Comparison of ENCODE assay signal across 14 cellular contexts in the genomic region with DNA sequence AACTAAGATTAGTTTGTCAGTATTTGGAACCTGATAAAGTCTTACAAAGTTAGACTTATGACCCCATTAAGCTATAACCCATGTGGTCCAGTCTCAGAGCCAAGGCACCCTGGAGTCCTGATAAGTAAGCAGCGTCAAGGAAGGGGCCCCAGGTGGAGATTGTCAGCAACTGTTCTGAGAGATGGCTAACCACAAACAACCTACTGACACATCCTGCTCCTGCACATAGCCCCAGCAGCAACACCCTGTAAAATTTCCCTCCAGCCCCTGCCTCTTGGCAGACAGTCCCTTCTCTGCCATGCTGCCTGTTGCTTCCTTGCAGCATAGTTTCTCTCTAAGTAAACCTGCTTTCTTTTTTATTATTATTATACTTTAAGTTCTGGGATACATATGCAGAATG.
DNase-seq lines count a peak whose midpoint lies in the region; ATAC-seq, FAIRE-seq and TF ChIP-seq lines count a peak whose summit lies in the region.
"Had no signal": no experiment of that assay in that cellular context is flagged by ENCODE, and none has a peak within 500 bp of the region (broad histone marks: within the 10 kb centered on the region; RNA-seq: fewer than 3 reads in every experiment).

No MANE protein-coding gene starts in this region.

- H3K4me2 ChIP-seq in osteoblast (ENCODE audit: insufficient read depth, low read length), result no peak overlapping the region
- H3K4me2 ChIP-seq: GM23338 had no signal

- H3K27me3 Mint-ChIP-seq in activated naive CD8-positive, alpha-beta T cell treated with anti-CD3 and anti-CD28 coated beads, Interleukin-2, amount 50 U/mL, for 24 hours, result no peaks in the 10 kb centered on the region

- no peaks in the 10 kb centered on the region for H3K9me3 ChIP-seq in osteoblast (ENCODE audit: low read depth, low read length)

- no peaks in the 10 kb centered on the region for H3K27me3 ChIP-seq in osteoblast (ENCODE audit: insufficient read depth, low read length)

- intact Hi-C loops in Right ventricle myocardium inferior (cut with DNase I), result no loop called here

- H3K4me3 Mint-ChIP-seq in activated naive CD8-positive, alpha-beta T cell treated with anti-CD3 and anti-CD28 coated beads, Interleukin-2, amount 50 U/mL, for 24 hours, result no peak overlapping the region
- H3K4me3 Mint-ChIP-seq: CD14-positive monocyte, GM23338 had no signal

- H3K4me3 ChIP-seq in osteoblast (ENCODE audit: insufficient read depth, low read length), result no peak overlapping the region
- H3K4me3 ChIP-seq: GM23338 had no signal

- H3K27ac Mint-ChIP-seq in activated naive CD8-positive, alpha-beta T cell treated with anti-CD3 and anti-CD28 coated beads, Interleukin-2, amount 50 U/mL, for 24 hours, result no peak overlapping the region
- H3K27ac Mint-ChIP-seq: CD14-positive monocyte, GM23338 had no signal

- H3K79me2 ChIP-seq in osteoblast (ENCODE audit: insufficient read depth, low read length), result no peaks in the 10 kb centered on the region

- DNase-seq in GM18507 (ENCODE audit: extremely low spot score, insufficient read length, low read depth) (no peak), Right ventricle myocardium inferior (ENCODE audit: missing footprints) (no peak), osteoblast (ENCODE audit: insufficient read length, low spot score, missing footprints) (no peak)
- DNase-seq in activated naive CD8-positive, alpha-beta T cell treated with anti-CD3 and anti-CD28 coated beads, Interleukin-2, amount 50 U/mL, for 24 hours, result no peak
- no peak for DNase-seq in NK-92 treated with Interleukin-12 subunit alpha and Interleukin-12 subunit beta, amount 100 ng/mL, for 24 hours (lab: John Stamatoyannopoulos, UW)
- DNase-seq: NCI-H1694; NCI-H526 treated with DMSO at 0.1 percent for 48 hours; SHP77; stimulated activated CD4-positive, alpha-beta T cell treated with anti-CD3 and anti-CD28 coated beads, Interleukin-4, amount 100 ng/mL, for 4 hours had no signal

- H3K36me3 Mint-ChIP-seq in activated naive CD8-positive, alpha-beta T cell treated with anti-CD3 and anti-CD28 coated beads, Interleukin-2, amount 50 U/mL, for 24 hours (ENCODE audit: low read depth), result no peaks in the 10 kb centered on the region

- peaks cover 2% of the 10 kb centered on the region for H3K4me1 Mint-ChIP-seq in activated naive CD8-positive, alpha-beta T cell treated with anti-CD3 and anti-CD28 coated beads, Interleukin-2, amount 50 U/mL, for 24 hours
- H3K4me1 Mint-ChIP-seq: CD14-positive monocyte, GM23338 had no signal

- no peaks in the 10 kb centered on the region for H3K9me3 Mint-ChIP-seq in activated naive CD8-positive, alpha-beta T cell treated with anti-CD3 and anti-CD28 coated beads, Interleukin-2, amount 50 U/mL, for 24 hours
- H3K9me3 Mint-ChIP-seq: GM23338 had no signal

- no peak overlapping the region for H2AFZ ChIP-seq in osteoblast (ENCODE audit: low read length)
- H2AFZ ChIP-seq: GM23338 had no signal

- TF ChIP-seq CTCF in osteoblast (IDR thresholded peaks at IDR 0.05; ENCODE audit: extremely low read depth, low read depth, low read length), result no peak

- H3K36me3 ChIP-seq in osteoblast (ENCODE audit: insufficient read depth, low read length), result no peaks in the 10 kb centered on the region

- ATAC-seq in GM19397 (IDR thresholded peaks at IDR 0.05; ENCODE audit: unreplicated experiment) (peak; percentile 85), HG03442 (IDR thresholded peaks at IDR 0.05; ENCODE audit: unreplicated experiment) (peak; percentile 63), Right ventricle myocardium inferior (no peak)
- peak; percentile 59 for ATAC-seq in activated naive CD8-positive, alpha-beta T cell treated with anti-CD3 and anti-CD28 coated beads, Interleukin-2, amount 50 U/mL, for 24 hours
- ATAC-seq: GM23338 had no signal

- no peaks in the 10 kb centered on the region for H3K4me1 ChIP-seq in osteoblast (ENCODE audit: insufficient read depth, low read length)

- no peaks in the 10 kb centered on the region for H4K20me1 ChIP-seq in osteoblast (ENCODE audit: insufficient read depth, low read length)

- FAIRE-seq in GM18507 (lab: Jason Lieb, UNC), result peak; percentile 9
- FAIRE-seq: endometrium had no signal

- H3K27ac ChIP-seq in osteoblast (ENCODE audit: low read depth, low read length), result no peak overlapping the region
